1 cellular context compared by ENCODE assay signal in genomic region chr19:19446655-19447437, GRCh38.
TF ChIP-seq lines count a peak whose summit lies in the region.

No MANE protein-coding gene starts in this region.

TF ChIP-seq in HCT116, 20 proteins besides CTCF, POLR2A, EP300 and RAD21 (continued from another document):
- TF ChIP-seq ZBTB33 (IDR thresholded peaks at IDR 0.05; ENCODE audit: extremely low read depth, insufficient replicate concordance, low read length), result no peak
- TF ChIP-seq YY1 (IDR thresholded peaks at IDR 0.05; ENCODE audit: extremely low read depth, insufficient replicate concordance, low read depth, low read length), result no peak
- TF ChIP-seq SRF (IDR thresholded peaks at IDR 0.05; ENCODE audit: low read depth), result no peak
- TF ChIP-seq FOSL1 (IDR thresholded peaks at IDR 0.05; ENCODE audit: low read depth), result no peak
- no peak for TF ChIP-seq POLR2AphosphoS5 (IDR thresholded peaks at IDR 0.05; ENCODE audit: low read depth, low read length)
